Comparison of ENCODE assay signal across 1 cellular context in the genomic region with DNA sequence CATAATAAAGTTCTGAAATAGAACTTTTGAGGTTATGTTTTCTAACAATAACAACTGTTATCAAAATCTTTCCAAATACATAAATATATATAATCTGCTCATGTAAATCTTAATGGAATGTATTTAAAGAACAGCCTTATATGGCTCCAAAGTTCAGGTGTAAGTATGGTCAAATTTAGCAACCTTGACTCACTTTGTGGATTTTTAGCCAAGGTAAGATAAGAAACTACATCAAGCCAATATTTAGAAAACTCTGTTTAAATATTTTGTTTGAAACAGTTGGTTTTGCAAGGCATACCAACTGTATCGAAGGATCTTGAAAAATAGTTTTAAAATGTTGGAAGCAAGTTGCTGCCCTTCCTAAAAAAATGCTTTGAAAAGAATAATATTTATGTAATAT.
A peak's percentile ranks its signal among the peaks of the same experiment; 100 is the strongest.
TF ChIP-seq lines count a peak whose summit lies in the region.

No MANE protein-coding gene starts in this region.

TF ChIP-seq in HepG2, 621 proteins besides CTCF, POLR2A, EP300 and RAD21 (continued from another document and continues in another):
- TF ChIP-seq FOXP1 (IDR thresholded peaks at IDR 0.05) (no peak), FOXP1 (CRISPR knock-in tag; IDR thresholded peaks at IDR 0.05) (peak; percentile 40; the same call in 1 of the 2 replicates), NCOA2 (CRISPR knock-in tag; IDR thresholded peaks at IDR 0.05) (peak; percentile 82), RXRB (CRISPR knock-in tag; IDR thresholded peaks at IDR 0.05; ENCODE audit: borderline replicate concordance) (0 out of 2 replicates have a peak, but pooled peaks have one; percentile 22), ZNF160 (CRISPR knock-in tag; IDR thresholded peaks at IDR 0.05) (no peak), NFIB (CRISPR knock-in tag; IDR thresholded peaks at IDR 0.05; ENCODE audit: borderline replicate concordance) (no peak), WIZ (CRISPR knock-in tag; IDR thresholded peaks at IDR 0.05) (no peak), ZNF75D (CRISPR knock-in tag; IDR thresholded peaks at IDR 0.05; ENCODE audit: borderline replicate concordance) (no peak), HDAC2 (CRISPR knock-in tag; IDR thresholded peaks at IDR 0.05) (peak; percentile 51), POGZ (CRISPR knock-in tag; IDR thresholded peaks at IDR 0.05) (0 out of 2 replicates have a peak, but pooled peaks have one; percentile 21), GATAD2A (CRISPR knock-in tag; IDR thresholded peaks at IDR 0.05) (peak; percentile 58), DPF2 (CRISPR knock-in tag; IDR thresholded peaks at IDR 0.05; ENCODE audit: borderline replicate concordance, low read depth) (no peak), TEAD3 (CRISPR knock-in tag; optimal IDR thresholded peaks at IDR 0.05; ENCODE audit: borderline replicate concordance) (no peak), ISL2 (CRISPR knock-in tag; IDR thresholded peaks at IDR 0.05) (peak; percentile 91), KLF11 (CRISPR knock-in tag; IDR thresholded peaks at IDR 0.05) (no peak), ZNF235 (CRISPR knock-in tag; IDR thresholded peaks at IDR 0.05; ENCODE audit: borderline replicate concordance) (no peak), SPEN (CRISPR knock-in tag; IDR thresholded peaks at IDR 0.05; ENCODE audit: low read depth) (no peak), SOX6 (IDR thresholded peaks at IDR 0.05) (no peak), SOX6 (CRISPR knock-in tag; IDR thresholded peaks at IDR 0.05) (peak; percentile 28; the same call in 1 of the 2 replicates), SCMH1 (CRISPR knock-in tag; IDR thresholded peaks at IDR 0.05; ENCODE audit: borderline replicate concordance) (no peak), ZSCAN21 (CRISPR knock-in tag; IDR thresholded peaks at IDR 0.05; ENCODE audit: borderline replicate concordance) (no peak), ASH2L (IDR thresholded peaks at IDR 0.05; ENCODE audit: insufficient read length, low read depth, low read length) (no peak), CBFB (CRISPR knock-in tag; IDR thresholded peaks at IDR 0.05) (0 out of 2 replicates have a peak, but pooled peaks have one; percentile 50), ZNF30 (CRISPR knock-in tag; IDR thresholded peaks at IDR 0.05) (no peak), MTA3 (CRISPR knock-in tag; IDR thresholded peaks at IDR 0.05) (no peak), KLF9 (CRISPR knock-in tag; IDR thresholded peaks at IDR 0.05; ENCODE audit: low read depth) (no peak), SP4 (CRISPR knock-in tag; IDR thresholded peaks at IDR 0.05) (no peak), MIER3 (CRISPR knock-in tag; IDR thresholded peaks at IDR 0.05; ENCODE audit: borderline replicate concordance) (no peak), ZNF766 (CRISPR knock-in tag; IDR thresholded peaks at IDR 0.05; ENCODE audit: borderline replicate concordance) (no peak), FOXC1 (CRISPR knock-in tag; IDR thresholded peaks at IDR 0.05; ENCODE audit: borderline replicate concordance) (no peak)
- TF ChIP-seq, protein P1, sequence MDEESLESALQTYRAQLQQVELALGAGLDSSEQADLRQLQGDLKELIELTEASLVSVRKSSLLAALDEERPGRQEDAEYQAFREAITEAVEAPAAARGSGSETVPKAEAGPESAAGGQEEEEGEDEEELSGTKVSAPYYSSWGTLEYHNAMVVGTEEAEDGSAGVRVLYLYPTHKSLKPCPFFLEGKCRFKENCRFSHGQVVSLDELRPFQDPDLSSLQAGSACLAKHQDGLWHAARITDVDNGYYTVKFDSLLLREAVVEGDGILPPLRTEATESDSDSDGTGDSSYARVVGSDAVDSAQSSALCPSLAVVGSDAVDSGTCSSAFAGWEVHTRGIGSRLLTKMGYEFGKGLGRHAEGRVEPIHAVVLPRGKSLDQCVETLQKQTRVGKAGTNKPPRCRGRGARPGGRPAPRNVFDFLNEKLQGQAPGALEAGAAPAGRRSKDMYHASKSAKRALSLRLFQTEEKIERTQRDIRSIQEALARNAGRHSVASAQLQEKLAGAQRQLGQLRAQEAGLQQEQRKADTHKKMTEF (CRISPR knock-in tag; IDR thresholded peaks at IDR 0.05), result 0 out of 2 replicates have a peak, but pooled peaks have one; percentile 28
- TF ChIP-seq, protein P2, sequence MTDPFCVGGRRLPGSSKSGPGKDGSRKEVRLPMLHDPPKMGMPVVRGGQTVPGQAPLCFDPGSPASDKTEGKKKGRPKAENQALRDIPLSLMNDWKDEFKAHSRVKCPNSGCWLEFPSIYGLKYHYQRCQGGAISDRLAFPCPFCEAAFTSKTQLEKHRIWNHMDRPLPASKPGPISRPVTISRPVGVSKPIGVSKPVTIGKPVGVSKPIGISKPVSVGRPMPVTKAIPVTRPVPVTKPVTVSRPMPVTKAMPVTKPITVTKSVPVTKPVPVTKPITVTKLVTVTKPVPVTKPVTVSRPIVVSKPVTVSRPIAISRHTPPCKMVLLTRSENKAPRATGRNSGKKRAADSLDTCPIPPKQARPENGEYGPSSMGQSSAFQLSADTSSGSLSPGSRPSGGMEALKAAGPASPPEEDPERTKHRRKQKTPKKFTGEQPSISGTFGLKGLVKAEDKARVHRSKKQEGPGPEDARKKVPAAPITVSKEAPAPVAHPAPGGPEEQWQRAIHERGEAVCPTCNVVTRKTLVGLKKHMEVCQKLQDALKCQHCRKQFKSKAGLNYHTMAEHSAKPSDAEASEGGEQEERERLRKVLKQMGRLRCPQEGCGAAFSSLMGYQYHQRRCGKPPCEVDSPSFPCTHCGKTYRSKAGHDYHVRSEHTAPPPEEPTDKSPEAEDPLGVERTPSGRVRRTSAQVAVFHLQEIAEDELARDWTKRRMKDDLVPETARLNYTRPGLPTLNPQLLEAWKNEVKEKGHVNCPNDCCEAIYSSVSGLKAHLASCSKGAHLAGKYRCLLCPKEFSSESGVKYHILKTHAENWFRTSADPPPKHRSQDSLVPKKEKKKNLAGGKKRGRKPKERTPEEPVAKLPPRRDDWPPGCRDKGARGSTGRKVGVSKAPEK (CRISPR knock-in tag; IDR thresholded peaks at IDR 0.05; ENCODE audit: borderline replicate concordance), result no peak
- TF ChIP-seq, protein P3, sequence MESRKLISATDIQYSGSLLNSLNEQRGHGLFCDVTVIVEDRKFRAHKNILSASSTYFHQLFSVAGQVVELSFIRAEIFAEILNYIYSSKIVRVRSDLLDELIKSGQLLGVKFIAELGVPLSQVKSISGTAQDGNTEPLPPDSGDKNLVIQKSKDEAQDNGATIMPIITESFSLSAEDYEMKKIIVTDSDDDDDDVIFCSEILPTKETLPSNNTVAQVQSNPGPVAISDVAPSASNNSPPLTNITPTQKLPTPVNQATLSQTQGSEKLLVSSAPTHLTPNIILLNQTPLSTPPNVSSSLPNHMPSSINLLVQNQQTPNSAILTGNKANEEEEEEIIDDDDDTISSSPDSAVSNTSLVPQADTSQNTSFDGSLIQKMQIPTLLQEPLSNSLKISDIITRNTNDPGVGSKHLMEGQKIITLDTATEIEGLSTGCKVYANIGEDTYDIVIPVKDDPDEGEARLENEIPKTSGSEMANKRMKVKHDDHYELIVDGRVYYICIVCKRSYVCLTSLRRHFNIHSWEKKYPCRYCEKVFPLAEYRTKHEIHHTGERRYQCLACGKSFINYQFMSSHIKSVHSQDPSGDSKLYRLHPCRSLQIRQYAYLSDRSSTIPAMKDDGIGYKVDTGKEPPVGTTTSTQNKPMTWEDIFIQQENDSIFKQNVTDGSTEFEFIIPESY (CRISPR knock-in tag; IDR thresholded peaks at IDR 0.05), result no peak
- TF ChIP-seq, protein P4, sequence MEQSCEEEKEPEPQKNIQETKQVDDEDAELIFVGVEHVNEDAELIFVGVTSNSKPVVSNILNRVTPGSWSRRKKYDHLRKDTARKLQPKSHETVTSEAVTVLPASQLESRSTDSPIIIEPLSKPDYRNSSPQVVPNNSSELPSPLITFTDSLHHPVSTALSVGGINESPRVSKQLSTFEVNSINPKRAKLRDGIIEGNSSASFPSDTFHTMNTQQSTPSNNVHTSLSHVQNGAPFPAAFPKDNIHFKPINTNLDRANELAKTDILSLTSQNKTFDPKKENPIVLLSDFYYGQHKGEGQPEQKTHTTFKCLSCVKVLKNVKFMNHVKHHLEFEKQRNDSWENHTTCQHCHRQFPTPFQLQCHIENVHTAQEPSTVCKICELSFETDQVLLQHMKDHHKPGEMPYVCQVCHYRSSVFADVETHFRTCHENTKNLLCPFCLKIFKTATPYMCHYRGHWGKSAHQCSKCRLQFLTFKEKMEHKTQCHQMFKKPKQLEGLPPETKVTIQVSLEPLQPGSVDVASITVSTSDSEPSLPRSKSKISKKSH (CRISPR knock-in tag; IDR thresholded peaks at IDR 0.05; ENCODE audit: borderline replicate concordance), result no peak
- TF ChIP-seq, protein P5, sequence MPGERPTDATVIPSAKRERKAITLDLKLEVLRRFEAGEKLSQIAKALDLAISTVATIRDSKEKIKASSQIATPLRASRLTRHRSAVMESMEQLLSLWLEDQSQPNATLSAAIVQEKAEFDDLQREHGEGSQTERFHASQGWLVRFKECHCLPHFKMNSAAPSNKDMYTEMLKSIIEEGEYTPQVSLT (CRISPR knock-in tag; IDR thresholded peaks at IDR 0.05; ENCODE audit: borderline replicate concordance, low read depth), result no peak
- TF ChIP-seq, protein P6, sequence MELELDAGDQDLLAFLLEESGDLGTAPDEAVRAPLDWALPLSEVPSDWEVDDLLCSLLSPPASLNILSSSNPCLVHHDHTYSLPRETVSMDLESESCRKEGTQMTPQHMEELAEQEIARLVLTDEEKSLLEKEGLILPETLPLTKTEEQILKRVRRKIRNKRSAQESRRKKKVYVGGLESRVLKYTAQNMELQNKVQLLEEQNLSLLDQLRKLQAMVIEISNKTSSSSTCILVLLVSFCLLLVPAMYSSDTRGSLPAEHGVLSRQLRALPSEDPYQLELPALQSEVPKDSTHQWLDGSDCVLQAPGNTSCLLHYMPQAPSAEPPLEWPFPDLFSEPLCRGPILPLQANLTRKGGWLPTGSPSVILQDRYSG (CRISPR knock-in tag; IDR thresholded peaks at IDR 0.05), result no peak
- TF ChIP-seq, protein P7, sequence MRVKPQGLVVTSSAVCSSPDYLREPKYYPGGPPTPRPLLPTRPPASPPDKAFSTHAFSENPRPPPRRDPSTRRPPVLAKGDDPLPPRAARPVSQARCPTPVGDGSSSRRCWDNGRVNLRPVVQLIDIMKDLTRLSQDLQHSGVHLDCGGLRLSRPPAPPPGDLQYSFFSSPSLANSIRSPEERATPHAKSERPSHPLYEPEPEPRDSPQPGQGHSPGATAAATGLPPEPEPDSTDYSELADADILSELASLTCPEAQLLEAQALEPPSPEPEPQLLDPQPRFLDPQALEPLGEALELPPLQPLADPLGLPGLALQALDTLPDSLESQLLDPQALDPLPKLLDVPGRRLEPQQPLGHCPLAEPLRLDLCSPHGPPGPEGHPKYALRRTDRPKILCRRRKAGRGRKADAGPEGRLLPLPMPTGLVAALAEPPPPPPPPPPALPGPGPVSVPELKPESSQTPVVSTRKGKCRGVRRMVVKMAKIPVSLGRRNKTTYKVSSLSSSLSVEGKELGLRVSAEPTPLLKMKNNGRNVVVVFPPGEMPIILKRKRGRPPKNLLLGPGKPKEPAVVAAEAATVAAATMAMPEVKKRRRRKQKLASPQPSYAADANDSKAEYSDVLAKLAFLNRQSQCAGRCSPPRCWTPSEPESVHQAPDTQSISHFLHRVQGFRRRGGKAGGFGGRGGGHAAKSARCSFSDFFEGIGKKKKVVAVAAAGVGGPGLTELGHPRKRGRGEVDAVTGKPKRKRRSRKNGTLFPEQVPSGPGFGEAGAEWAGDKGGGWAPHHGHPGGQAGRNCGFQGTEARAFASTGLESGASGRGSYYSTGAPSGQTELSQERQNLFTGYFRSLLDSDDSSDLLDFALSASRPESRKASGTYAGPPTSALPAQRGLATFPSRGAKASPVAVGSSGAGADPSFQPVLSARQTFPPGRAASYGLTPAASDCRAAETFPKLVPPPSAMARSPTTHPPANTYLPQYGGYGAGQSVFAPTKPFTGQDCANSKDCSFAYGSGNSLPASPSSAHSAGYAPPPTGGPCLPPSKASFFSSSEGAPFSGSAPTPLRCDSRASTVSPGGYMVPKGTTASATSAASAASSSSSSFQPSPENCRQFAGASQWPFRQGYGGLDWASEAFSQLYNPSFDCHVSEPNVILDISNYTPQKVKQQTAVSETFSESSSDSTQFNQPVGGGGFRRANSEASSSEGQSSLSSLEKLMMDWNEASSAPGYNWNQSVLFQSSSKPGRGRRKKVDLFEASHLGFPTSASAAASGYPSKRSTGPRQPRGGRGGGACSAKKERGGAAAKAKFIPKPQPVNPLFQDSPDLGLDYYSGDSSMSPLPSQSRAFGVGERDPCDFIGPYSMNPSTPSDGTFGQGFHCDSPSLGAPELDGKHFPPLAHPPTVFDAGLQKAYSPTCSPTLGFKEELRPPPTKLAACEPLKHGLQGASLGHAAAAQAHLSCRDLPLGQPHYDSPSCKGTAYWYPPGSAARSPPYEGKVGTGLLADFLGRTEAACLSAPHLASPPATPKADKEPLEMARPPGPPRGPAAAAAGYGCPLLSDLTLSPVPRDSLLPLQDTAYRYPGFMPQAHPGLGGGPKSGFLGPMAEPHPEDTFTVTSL (CRISPR knock-in tag; IDR thresholded peaks at IDR 0.05; ENCODE audit: borderline replicate concordance), result peak; percentile 74; the same call in 1 of the 2 replicates
- TF ChIP-seq, protein P8, sequence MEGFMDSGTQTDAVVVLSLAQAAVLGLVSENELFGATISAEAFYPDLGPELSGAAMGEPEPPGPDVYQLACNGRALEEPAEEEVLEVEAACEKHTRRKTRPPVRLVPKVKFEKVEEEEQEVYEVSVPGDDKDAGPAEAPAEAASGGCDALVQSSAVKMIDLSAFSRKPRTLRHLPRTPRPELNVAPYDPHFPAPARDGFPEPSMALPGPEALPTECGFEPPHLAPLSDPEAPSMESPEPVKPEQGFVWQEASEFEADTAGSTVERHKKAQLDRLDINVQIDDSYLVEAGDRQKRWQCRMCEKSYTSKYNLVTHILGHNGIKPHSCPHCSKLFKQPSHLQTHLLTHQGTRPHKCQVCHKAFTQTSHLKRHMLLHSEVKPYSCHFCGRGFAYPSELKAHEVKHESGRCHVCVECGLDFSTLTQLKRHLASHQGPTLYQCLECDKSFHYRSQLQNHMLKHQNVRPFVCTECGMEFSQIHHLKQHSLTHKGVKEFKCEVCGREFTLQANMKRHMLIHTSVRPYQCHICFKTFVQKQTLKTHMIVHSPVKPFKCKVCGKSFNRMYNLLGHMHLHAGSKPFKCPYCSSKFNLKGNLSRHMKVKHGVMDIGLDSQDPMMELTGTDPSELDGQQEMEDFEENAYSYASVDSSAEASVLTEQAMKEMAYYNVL (CRISPR knock-in tag; IDR thresholded peaks at IDR 0.05; ENCODE audit: borderline replicate concordance), result no peak
- TF ChIP-seq, protein P9, sequence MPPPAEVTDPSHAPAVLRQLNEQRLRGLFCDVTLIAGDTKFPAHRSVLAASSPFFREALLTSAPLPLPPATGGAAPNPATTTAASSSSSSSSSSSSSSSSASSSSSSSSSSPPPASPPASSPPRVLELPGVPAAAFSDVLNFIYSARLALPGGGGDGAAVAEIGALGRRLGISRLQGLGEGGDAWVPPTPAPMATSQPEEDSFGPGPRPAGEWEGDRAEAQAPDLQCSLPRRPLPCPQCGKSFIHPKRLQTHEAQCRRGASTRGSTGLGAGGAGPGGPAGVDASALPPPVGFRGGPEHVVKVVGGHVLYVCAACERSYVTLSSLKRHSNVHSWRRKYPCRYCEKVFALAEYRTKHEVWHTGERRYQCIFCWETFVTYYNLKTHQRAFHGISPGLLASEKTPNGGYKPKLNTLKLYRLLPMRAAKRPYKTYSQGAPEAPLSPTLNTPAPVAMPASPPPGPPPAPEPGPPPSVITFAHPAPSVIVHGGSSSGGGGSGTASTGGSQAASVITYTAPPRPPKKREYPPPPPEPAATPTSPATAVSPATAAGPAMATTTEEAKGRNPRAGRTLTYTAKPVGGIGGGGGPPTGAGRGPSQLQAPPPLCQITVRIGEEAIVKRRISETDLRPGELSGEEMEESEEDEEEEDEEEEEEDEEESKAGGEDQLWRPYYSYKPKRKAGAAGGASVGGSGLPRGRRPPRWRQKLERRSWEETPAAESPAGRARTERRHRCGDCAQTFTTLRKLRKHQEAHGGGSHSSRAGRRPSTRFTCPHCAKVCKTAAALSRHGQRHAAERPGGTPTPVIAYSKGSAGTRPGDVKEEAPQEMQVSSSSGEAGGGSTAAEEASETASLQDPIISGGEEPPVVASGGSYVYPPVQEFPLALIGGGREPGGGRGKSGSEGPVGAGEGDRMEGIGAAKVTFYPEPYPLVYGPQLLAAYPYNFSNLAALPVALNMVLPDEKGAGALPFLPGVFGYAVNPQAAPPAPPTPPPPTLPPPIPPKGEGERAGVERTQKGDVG (CRISPR knock-in tag; IDR thresholded peaks at IDR 0.05; ENCODE audit: borderline replicate concordance), result no peak
